8 cellular contexts compared by ENCODE assay signal in the genomic region with DNA sequence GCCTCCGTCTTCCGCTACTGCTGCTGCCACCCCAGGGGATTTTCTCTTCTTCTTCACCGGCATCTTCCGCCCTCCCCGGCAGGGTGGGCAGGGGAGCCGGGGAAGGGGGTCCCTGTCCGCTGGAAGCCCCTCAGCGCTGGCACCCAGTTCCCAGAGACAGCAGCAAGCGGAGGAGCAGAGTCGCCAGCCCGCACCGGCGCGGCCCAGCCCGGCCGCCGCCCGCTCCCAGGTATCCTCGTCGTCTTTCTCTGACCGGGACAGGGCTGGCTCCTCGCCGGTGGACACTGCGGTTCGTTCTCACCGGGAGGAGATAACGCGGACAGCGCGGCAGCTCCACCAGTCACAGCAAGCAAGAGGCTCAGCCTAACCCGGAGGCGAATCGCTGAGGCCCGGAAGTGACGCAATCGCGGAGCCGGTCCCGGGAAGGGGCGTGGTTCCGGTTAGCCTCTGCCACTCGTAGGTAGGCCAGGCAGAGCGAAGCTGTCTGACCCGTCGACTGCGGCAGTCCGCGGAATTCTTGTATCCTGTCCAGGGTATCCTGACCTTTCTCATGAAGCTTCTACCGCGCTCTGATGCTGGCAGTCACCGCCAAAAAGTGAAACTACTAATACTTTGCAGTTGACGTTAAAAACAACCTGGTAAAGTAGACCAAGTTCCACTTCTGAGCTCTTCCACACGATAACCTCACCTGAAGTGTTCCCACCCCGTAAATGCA. TPM values are rescaled to one million over a fixed set of nuclear protein-coding genes. Genes with fewer than 3 reads are reported as not detected.
DNase-seq lines count a peak whose midpoint lies in the region; ATAC-seq lines count a peak whose summit lies in the region.

Gene DCUN1D5, minus strand, starts transcription at position 351 of the 715 bp plus-strand sequence. Its CDS starts 288 bp downstream, at position 63.

- peak within 1 kb of the TSS; percentile 77 for H3K4me3 Mint-ChIP-seq in activated CD4-positive, alpha-beta T cell treated with anti-CD3 and anti-CD28 coated beads, Interleukin-2, amount 10 ng/mL, durations not matched to agents 7 days and 5 days

- peaks cover 16% of the 10 kb centered on the region for H3K36me3 Mint-ChIP-seq in activated CD4-positive, alpha-beta T cell treated with anti-CD3 and anti-CD28 coated beads, Interleukin-2, amount 10 ng/mL, durations not matched to agents 7 days and 5 days (ENCODE audit: low read depth)

- peaks cover 25% of the 10 kb centered on the region for H3K4me1 Mint-ChIP-seq in activated CD4-positive, alpha-beta T cell treated with anti-CD3 and anti-CD28 coated beads, Interleukin-2, amount 10 ng/mL, durations not matched to agents 7 days and 5 days

- H3K27me3 Mint-ChIP-seq in activated CD4-positive, alpha-beta T cell treated with anti-CD3 and anti-CD28 coated beads, Interleukin-2, amount 10 ng/mL, durations not matched to agents 7 days and 5 days: peaks cover 14% of the 10 kb centered on the region

- ATAC-seq in GM19328 (IDR thresholded peaks at IDR 0.05; ENCODE audit: unreplicated experiment) (peak; percentile 100), HG03520 (IDR thresholded peaks at IDR 0.05; ENCODE audit: unreplicated experiment) (peak; percentile 99), left colon (peak; percentile 100)

- peaks cover 25% of the 10 kb centered on the region for H3K4me1 ChIP-seq in BLaER1

- no peaks in the 10 kb centered on the region for H3K27me3 ChIP-seq in BLaER1

- peak within 1 kb of the TSS; percentile 91 for H3K4me3 ChIP-seq in BLaER1

- no peaks in the 10 kb centered on the region for H3K9me3 ChIP-seq in BLaER1

- peak within 1 kb of the TSS; percentile 93 for H3K27ac Mint-ChIP-seq in activated CD4-positive, alpha-beta T cell treated with anti-CD3 and anti-CD28 coated beads, Interleukin-2, amount 10 ng/mL, durations not matched to agents 7 days and 5 days

- H4K20me1 ChIP-seq in BLaER1: peaks cover 39% of the 10 kb centered on the region

- H3K9me3 Mint-ChIP-seq in activated CD4-positive, alpha-beta T cell treated with anti-CD3 and anti-CD28 coated beads, Interleukin-2, amount 10 ng/mL, durations not matched to agents 7 days and 5 days: no peaks in the 10 kb centered on the region

- H3K36me3 ChIP-seq in BLaER1: peaks cover 9% of the 10 kb centered on the region

- peak within 1 kb of the TSS; percentile 82 for H3K4me2 ChIP-seq in BLaER1

- POLR2A ChIA-PET in activated CD4-positive, alpha-beta T cell treated with anti-CD3 and anti-CD28 coated beads, Interleukin-2, amount 10 ng/mL, durations not matched to agents 7 days and 5 days (lab: Charles Lee): interaction anchor here (0.6 to 2.0 kb wide), 3 partner anchors 17 to 967 kb away, joined by 4 to 11 read pairs (median 6); partner anchors contain the start of gene DYNC2H1

- intact Hi-C loops in left colon (cut with DNase I, micrococcal nuclease): no loop called here

- H3K27ac ChIP-seq in BLaER1: peak within 1 kb of the TSS; percentile 90

- DNase-seq in NCI-H69 (lab: John Stamatoyannopoulos, UW) (peak; percentile 97), cortex of kidney (lab: John Stamatoyannopoulos, UW) (peak; percentile 80), left colon (peak; percentile 97 to 98)
- DNase-seq in activated CD4-positive, alpha-beta T cell treated with anti-CD3 and anti-CD28 coated beads, Interleukin-2, amount 10 ng/mL, durations not matched to agents 7 days and 5 days: peak; percentile 96
- DNase-seq in stimulated activated CD4-positive, alpha-beta T cell treated with anti-CD3 and anti-CD28 coated beads, Interleukin-1b, Interleukin-23, amount 100 ng/mL, for 48 hours: peak; percentile 95

- CTCF ChIA-PET in activated CD4-positive, alpha-beta T cell treated with anti-CD3 and anti-CD28 coated beads, Interleukin-2, amount 10 ng/mL, durations not matched to agents 7 days and 5 days (lab: Charles Lee): interaction anchor here (0.7 to 4.5 kb wide), 6 partner anchors 8 to 56 kb away, joined by 3 to 31 read pairs (median 4); partner anchors contain the start of gene DYNC2H1

- H3K9ac ChIP-seq in BLaER1: peak within 1 kb of the TSS; percentile 91

RNA-seq across cellular contexts. Expression of gene DCUN1D5, which starts in this region (rescaled TPM):
- total RNA-seq in activated CD4-positive, alpha-beta T cell treated with anti-CD3 and anti-CD28 coated beads, Interleukin-2, amount 10 ng/mL, durations not matched to agents 7 days and 5 days: 10 to 100 TPM; 22.1 to 24.9 TPM
- total RNA-seq in left colon: 10 to 100 TPM; 10.5 to 14.4 TPM

Comparison
In these comparisons a context has a peak if more than half of its experiments do, and no peak if none do; other contexts are left out.
1. Peak in every context shown above with its lines: DNase-seq, ATAC-seq, H3K4me3 ChIP-seq and H3K27ac ChIP-seq.